In the genomic region with DNA sequence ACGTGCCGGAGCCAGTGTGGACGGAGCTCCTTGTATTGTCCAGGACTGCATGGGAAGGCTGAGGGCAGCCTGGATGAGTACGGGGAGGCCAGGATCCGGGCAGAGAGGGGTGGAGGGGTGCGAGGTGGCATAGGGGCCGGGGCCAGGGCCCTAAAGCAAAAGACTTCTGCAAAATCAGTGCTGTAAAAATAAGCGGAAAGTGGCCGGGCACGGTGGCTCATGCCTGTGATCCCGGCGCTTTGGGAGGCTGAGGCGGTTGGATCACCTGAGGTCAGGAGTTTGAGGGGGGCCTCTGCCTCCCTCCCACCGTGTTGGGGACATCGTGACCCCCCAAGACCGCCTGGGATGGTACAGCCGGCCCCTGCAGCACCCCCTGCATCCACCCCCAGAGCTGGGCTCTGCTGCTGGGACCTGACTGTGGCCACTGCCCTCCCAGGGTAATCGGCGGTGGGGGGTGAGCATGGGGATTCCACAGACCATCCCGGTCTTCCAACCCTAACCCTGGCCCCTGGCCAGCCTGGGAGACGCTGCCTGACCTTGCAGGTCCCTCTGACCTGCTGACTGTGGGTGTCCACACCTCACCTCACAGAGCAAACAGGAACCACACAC, we compare ENCODE assay signal across 14 cellular contexts.
"Had no signal": no experiment of that assay in that cellular context is flagged by ENCODE, and none has a peak within 500 bp of the region (broad histone marks: within the 10 kb centered on the region; RNA-seq: fewer than 3 reads in every experiment).

No MANE protein-coding gene starts in this region.

- H3K27ac Mint-ChIP-seq: activated naive CD4-positive, alpha-beta T cell treated with anti-CD3 and anti-CD28 coated beads, Interleukin-2, amount 50 U/mL, for 24 hours; activated T-cell treated with anti-CD3 and anti-CD28 coated beads, Interleukin-2, amount 50 U/mL, for 24 hours; nephron had no signal

- H3K27me3 ChIP-seq: adrenal gland, cardiac muscle cell, right lobe of liver had no signal

- H3K36me3 ChIP-seq: adrenal gland, cardiac muscle cell, esophagus muscularis mucosa, left ventricle myocardium inferior, right lobe of liver, tibial artery had no signal

- H3K4me3 ChIP-seq: adrenal gland, cardiac muscle cell, esophagus muscularis mucosa, left ventricle myocardium inferior, right lobe of liver, tibial artery had no signal

- DNase-seq: activated CD4-positive, alpha-beta T cell treated with anti-CD3 and anti-CD28 coated beads for 48 hours; activated T-cell treated with anti-CD3 and anti-CD28 coated beads, Interleukin-2, amount 50 U/mL, for 24 hours; adrenal gland; islet precursor cell; left ventricle myocardium inferior; occipital lobe; stimulated activated CD4-positive, alpha-beta T cell treated with anti-CD3 and anti-CD28 coated beads, Interleukin-1b, Interleukin-23, amount 100 ng/mL, for 48 hours; tibial artery had no signal

- H3K9me3 ChIP-seq: adrenal gland, esophagus muscularis mucosa, left ventricle myocardium inferior, right lobe of liver, tibial artery had no signal

- H3K9me3 Mint-ChIP-seq: activated naive CD4-positive, alpha-beta T cell treated with anti-CD3 and anti-CD28 coated beads, Interleukin-2, amount 50 U/mL, for 24 hours; activated T-cell treated with anti-CD3 and anti-CD28 coated beads, Interleukin-2, amount 50 U/mL, for 24 hours had no signal

- H3K4me3 Mint-ChIP-seq: activated naive CD4-positive, alpha-beta T cell treated with anti-CD3 and anti-CD28 coated beads, Interleukin-2, amount 50 U/mL, for 24 hours; activated T-cell treated with anti-CD3 and anti-CD28 coated beads, Interleukin-2, amount 50 U/mL, for 24 hours; nephron had no signal

- ATAC-seq: SK-N-SH treated with all-trans-retinoic acid at 6 μM for 48 hours had no signal

- H3K27ac ChIP-seq: adrenal gland, cardiac muscle cell, esophagus muscularis mucosa, left ventricle myocardium inferior, right lobe of liver, tibial artery had no signal

- H3K36me3 Mint-ChIP-seq: activated naive CD4-positive, alpha-beta T cell treated with anti-CD3 and anti-CD28 coated beads, Interleukin-2, amount 50 U/mL, for 24 hours had no signal

- H3K27me3 Mint-ChIP-seq: activated naive CD4-positive, alpha-beta T cell treated with anti-CD3 and anti-CD28 coated beads, Interleukin-2, amount 50 U/mL, for 24 hours; activated T-cell treated with anti-CD3 and anti-CD28 coated beads, Interleukin-2, amount 50 U/mL, for 24 hours had no signal

- H3K4me1 ChIP-seq: tibial artery had no signal
